Comparison of ENCODE assay signal across 1 cellular context in the genomic region with DNA sequence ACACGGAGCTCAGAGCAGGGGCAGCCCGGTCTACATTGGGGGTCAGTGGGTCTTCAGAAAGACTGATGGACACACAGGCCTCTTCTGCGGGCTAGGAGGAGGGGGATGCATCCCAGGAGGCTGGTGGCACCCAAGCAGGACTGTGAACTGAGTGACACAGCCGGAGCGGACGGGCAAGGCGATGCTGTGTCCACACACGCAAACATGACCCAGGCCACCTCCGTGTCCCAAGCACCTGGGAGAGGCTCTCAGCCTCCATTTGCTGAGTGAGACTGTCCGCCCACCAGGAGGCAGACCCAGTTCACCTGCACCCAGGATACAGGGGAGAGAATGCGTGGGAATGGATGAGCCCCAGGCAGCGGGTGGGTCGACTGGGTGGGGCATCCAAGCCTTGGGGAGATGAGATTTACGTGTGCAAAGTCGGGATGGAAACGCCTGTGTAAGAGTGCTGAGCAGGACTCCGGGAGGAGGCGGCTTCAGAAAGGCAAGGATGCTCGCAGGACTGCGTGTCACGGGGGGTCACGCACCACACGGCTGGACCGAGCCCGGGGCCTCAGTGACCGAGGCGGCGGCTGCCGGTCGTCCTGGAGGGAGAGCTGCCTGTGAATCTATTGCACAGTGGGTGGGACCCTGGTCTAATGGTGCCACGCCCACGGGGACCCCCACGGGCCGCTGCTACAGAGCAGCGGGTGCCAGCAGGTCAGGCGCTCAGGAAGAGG.
TF ChIP-seq lines count a peak whose summit lies in the region.

No MANE protein-coding gene starts in this region.

TF ChIP-seq in GM23338, 12 proteins besides CTCF, POLR2A, EP300 and RAD21 (continued from another document):
- TF ChIP-seq, protein P1, sequence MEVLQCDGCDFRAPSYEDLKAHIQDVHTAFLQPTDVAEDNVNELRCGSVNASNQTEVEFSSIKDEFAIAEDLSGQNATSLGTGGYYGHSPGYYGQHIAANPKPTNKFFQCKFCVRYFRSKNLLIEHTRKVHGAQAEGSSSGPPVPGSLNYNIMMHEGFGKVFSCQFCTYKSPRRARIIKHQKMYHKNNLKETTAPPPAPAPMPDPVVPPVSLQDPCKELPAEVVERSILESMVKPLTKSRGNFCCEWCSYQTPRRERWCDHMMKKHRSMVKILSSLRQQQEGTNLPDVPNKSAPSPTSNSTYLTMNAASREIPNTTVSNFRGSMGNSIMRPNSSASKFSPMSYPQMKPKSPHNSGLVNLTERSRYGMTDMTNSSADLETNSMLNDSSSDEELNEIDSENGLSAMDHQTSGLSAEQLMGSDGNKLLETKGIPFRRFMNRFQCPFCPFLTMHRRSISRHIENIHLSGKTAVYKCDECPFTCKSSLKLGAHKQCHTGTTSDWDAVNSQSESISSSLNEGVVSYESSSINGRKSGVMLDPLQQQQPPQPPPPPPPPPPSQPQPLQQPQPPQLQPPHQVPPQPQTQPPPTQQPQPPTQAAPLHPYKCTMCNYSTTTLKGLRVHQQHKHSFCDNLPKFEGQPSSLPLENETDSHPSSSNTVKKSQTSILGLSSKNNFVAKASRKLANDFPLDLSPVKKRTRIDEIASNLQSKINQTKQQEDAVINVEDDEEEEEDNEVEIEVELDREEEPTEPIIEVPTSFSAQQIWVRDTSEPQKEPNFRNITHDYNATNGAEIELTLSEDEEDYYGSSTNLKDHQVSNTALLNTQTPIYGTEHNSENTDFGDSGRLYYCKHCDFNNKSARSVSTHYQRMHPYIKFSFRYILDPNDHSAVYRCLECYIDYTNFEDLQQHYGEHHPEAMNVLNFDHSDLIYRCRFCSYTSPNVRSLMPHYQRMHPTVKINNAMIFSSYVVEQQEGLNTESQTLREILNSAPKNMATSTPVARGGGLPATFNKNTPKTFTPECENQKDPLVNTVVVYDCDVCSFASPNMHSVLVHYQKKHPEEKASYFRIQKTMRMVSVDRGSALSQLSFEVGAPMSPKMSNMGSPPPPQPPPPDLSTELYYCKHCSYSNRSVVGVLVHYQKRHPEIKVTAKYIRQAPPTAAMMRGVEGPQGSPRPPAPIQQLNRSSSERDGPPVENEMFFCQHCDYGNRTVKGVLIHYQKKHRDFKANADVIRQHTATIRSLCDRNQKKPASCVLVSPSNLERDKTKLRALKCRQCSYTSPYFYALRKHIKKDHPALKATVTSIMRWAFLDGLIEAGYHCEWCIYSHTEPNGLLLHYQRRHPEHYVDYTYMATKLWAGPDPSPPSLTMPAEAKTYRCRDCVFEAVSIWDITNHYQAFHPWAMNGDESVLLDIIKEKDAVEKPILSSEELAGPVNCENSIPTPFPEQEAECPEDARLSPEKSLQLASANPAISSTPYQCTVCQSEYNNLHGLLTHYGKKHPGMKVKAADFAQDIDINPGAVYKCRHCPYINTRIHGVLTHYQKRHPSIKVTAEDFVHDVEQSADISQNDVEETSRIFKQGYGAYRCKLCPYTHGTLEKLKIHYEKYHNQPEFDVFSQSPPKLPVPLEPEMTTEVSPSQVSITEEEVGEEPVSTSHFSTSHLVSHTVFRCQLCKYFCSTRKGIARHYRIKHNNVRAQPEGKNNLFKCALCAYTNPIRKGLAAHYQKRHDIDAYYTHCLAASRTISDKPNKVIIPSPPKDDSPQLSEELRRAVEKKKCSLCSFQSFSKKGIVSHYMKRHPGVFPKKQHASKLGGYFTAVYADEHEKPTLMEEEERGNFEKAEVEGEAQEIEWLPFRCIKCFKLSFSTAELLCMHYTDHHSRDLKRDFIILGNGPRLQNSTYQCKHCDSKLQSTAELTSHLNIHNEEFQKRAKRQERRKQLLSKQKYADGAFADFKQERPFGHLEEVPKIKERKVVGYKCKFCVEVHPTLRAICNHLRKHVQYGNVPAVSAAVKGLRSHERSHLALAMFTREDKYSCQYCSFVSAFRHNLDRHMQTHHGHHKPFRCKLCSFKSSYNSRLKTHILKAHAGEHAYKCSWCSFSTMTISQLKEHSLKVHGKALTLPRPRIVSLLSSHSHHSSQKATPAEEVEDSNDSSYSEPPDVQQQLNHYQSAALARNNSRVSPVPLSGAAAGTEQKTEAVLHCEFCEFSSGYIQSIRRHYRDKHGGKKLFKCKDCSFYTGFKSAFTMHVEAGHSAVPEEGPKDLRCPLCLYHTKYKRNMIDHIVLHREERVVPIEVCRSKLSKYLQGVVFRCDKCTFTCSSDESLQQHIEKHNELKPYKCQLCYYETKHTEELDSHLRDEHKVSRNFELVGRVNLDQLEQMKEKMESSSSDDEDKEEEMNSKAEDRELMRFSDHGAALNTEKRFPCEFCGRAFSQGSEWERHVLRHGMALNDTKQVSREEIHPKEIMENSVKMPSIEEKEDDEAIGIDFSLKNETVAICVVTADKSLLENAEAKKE (CRISPR knock-in tag; IDR thresholded peaks at IDR 0.05), result no peak
- TF ChIP-seq, protein P2, sequence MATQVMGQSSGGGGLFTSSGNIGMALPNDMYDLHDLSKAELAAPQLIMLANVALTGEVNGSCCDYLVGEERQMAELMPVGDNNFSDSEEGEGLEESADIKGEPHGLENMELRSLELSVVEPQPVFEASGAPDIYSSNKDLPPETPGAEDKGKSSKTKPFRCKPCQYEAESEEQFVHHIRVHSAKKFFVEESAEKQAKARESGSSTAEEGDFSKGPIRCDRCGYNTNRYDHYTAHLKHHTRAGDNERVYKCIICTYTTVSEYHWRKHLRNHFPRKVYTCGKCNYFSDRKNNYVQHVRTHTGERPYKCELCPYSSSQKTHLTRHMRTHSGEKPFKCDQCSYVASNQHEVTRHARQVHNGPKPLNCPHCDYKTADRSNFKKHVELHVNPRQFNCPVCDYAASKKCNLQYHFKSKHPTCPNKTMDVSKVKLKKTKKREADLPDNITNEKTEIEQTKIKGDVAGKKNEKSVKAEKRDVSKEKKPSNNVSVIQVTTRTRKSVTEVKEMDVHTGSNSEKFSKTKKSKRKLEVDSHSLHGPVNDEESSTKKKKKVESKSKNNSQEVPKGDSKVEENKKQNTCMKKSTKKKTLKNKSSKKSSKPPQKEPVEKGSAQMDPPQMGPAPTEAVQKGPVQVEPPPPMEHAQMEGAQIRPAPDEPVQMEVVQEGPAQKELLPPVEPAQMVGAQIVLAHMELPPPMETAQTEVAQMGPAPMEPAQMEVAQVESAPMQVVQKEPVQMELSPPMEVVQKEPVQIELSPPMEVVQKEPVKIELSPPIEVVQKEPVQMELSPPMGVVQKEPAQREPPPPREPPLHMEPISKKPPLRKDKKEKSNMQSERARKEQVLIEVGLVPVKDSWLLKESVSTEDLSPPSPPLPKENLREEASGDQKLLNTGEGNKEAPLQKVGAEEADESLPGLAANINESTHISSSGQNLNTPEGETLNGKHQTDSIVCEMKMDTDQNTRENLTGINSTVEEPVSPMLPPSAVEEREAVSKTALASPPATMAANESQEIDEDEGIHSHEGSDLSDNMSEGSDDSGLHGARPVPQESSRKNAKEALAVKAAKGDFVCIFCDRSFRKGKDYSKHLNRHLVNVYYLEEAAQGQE (IDR thresholded peaks at IDR 0.05; ENCODE audit: unreplicated experiment), result no peak
- TF ChIP-seq, protein P3, sequence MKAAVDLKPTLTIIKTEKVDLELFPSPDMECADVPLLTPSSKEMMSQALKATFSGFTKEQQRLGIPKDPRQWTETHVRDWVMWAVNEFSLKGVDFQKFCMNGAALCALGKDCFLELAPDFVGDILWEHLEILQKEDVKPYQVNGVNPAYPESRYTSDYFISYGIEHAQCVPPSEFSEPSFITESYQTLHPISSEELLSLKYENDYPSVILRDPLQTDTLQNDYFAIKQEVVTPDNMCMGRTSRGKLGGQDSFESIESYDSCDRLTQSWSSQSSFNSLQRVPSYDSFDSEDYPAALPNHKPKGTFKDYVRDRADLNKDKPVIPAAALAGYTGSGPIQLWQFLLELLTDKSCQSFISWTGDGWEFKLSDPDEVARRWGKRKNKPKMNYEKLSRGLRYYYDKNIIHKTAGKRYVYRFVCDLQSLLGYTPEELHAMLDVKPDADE (IDR thresholded peaks at IDR 0.05), result no peak
- TF ChIP-seq JUNB (IDR thresholded peaks at IDR 0.05; ENCODE audit: unreplicated experiment) (no peak), EZH2phosphoT487 (IDR thresholded peaks at IDR 0.05; ENCODE audit: unreplicated experiment) (no peak), ZNF114 (CRISPR knock-in tag; IDR thresholded peaks at IDR 0.05) (no peak), POLR2AphosphoS5 (IDR thresholded peaks at IDR 0.05; ENCODE audit: low read depth) (no peak)
